Comparison of ENCODE assay signal across 1 cellular context in the genomic region with DNA sequence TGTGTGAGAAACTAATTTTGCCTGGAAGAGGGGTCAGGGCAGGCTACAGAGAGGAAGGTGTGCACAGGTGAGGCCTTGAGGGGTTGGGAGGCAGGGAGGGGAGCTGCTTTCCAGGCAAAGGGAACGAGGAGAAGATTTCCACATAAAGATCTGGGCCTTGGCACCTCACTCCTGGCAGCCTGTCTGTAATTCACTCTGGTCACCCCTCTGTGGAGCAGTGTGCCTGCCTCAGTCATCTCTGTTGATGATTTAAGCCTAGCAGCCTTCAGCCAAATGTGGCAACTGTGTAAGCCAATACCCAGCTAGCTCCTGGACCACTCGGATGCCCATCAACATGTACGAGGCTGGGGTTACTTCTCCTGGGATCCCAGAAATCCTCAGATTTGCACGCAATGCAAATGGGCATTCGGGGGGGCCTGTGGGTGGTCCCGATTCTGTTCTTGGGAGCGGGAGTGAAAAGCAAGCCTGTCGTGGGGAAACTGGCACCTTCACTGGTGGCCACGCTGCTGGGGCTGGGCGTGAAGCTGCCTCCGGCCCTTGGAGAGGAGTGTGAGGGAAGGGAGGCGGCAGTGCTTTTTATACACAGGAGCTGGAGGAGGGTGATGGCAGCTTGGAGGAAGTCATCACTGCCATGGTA.
TF ChIP-seq lines count a peak whose summit lies in the region.

No MANE protein-coding gene starts in this region.

TF ChIP-seq in GM12891, 5 proteins besides CTCF, POLR2A, EP300 and RAD21:
- no peak for TF ChIP-seq TAF1 (IDR thresholded peaks at IDR 0.05; ENCODE audit: low read depth, low read length)
- no peak for TF ChIP-seq PAX5 (IDR thresholded peaks at IDR 0.05; ENCODE audit: insufficient read depth, low read length, severe bottlenecking)
- TF ChIP-seq POU2F2 (IDR thresholded peaks at IDR 0.05; ENCODE audit: low read depth, low read length), result no peak
- no peak for TF ChIP-seq POLR2AphosphoS5 (IDR thresholded peaks at IDR 0.05; ENCODE audit: low read depth, low read length)
- TF ChIP-seq SPI1 (IDR thresholded peaks at IDR 0.05; ENCODE audit: low read depth, low read length), result no peak
